Comparison of ENCODE assay signal across 1 cellular context in genomic region chr13:45464687-45465453, GRCh38.
TF ChIP-seq lines count a peak whose summit lies in the region.

A gene with protein sequence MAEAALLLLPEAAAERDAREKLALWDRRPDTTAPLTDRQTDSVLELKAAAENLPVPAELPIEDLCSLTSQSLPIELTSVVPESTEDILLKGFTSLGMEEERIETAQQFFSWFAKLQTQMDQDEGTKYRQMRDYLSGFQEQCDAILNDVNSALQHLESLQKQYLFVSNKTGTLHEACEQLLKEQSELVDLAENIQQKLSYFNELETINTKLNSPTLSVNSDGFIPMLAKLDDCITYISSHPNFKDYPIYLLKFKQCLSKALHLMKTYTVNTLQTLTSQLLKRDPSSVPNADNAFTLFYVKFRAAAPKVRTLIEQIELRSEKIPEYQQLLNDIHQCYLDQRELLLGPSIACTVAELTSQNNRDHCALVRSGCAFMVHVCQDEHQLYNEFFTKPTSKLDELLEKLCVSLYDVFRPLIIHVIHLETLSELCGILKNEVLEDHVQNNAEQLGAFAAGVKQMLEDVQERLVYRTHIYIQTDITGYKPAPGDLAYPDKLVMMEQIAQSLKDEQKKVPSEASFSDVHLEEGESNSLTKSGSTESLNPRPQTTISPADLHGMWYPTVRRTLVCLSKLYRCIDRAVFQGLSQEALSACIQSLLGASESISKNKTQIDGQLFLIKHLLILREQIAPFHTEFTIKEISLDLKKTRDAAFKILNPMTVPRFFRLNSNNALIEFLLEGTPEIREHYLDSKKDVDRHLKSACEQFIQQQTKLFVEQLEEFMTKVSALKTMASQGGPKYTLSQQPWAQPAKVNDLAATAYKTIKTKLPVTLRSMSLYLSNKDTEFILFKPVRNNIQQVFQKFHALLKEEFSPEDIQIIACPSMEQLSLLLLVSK (plus strand): TSS chr13:45464939. CDS start chr13:45465037, 98 bp downstream.

TF ChIP-seq in HepG2, 621 proteins besides CTCF, POLR2A, EP300 and RAD21 (continued from another document and continues in another):
- TF ChIP-seq BORCS8-MEF2B (CRISPR knock-in tag; IDR thresholded peaks at IDR 0.05) (peak; percentile 80; the same call in 1 of the 2 replicates), GABPA (IDR thresholded peaks at IDR 0.05; ENCODE audit: low read depth, low read length) (peak; percentile 95), GABPA (CRISPR knock-in tag; IDR thresholded peaks at IDR 0.05; ENCODE audit: low read depth) (peak; percentile 97), ZNF296 (CRISPR knock-in tag; conservative IDR thresholded peaks at IDR 0.05) (no peak), SNAPC2 (CRISPR knock-in tag; IDR thresholded peaks at IDR 0.05) (no peak), ETV5 (CRISPR knock-in tag; IDR thresholded peaks at IDR 0.05; ENCODE audit: borderline replicate concordance) (peak; percentile 62), GLMP (CRISPR knock-in tag; IDR thresholded peaks at IDR 0.05; ENCODE audit: borderline replicate concordance) (no peak), THAP11 (CRISPR knock-in tag; IDR thresholded peaks at IDR 0.05) (peak; percentile 94), KAT2B (IDR thresholded peaks at IDR 0.05; ENCODE audit: borderline replicate concordance, low read depth, low read length) (no peak), KLF6 (CRISPR knock-in tag; IDR thresholded peaks at IDR 0.05) (peak; percentile 64), NR2C2 (CRISPR knock-in tag; IDR thresholded peaks at IDR 0.05; ENCODE audit: borderline replicate concordance) (peak; percentile 100), DZIP1 (CRISPR knock-in tag; IDR thresholded peaks at IDR 0.05) (peak; percentile 52; the same call in 1 of the 2 replicates), CREM (IDR thresholded peaks at IDR 0.05) (peak; percentile 96), CREM (CRISPR knock-in tag; IDR thresholded peaks at IDR 0.05) (no peak), ZNF83 (CRISPR knock-in tag; IDR thresholded peaks at IDR 0.05; ENCODE audit: borderline replicate concordance) (no peak), ZNF124 (CRISPR knock-in tag; IDR thresholded peaks at IDR 0.05) (peak; percentile 69; the same call in 1 of the 2 replicates), PLSCR1 (CRISPR knock-in tag; IDR thresholded peaks at IDR 0.05; ENCODE audit: borderline replicate concordance) (no peak), SRF (IDR thresholded peaks at IDR 0.05; ENCODE audit: low read depth, low read length) (peak; percentile 79; the same call in 1 of the 2 replicates), ARHGAP35 (CRISPR knock-in tag; IDR thresholded peaks at IDR 0.05; ENCODE audit: borderline replicate concordance) (peak; percentile 88; the same call in 1 of the 2 replicates), FOXJ3 (CRISPR knock-in tag; IDR thresholded peaks at IDR 0.05; ENCODE audit: borderline replicate concordance) (no peak), HDAC2 (CRISPR knock-in tag; IDR thresholded peaks at IDR 0.05) (peak; percentile 63), ATF2 (CRISPR knock-in tag; IDR thresholded peaks at IDR 0.05) (peak; percentile 85; the same call in 1 of the 2 replicates), ZNF770 (CRISPR knock-in tag; IDR thresholded peaks at IDR 0.05) (peak; percentile 64; the same call in 1 of the 2 replicates), FOXM1 (CRISPR knock-in tag; IDR thresholded peaks at IDR 0.05) (no peak), ETV6 (CRISPR knock-in tag; conservative IDR thresholded peaks at IDR 0.05) (peak; percentile 10; the same call in 1 of the 2 replicates), ZNF362 (CRISPR knock-in tag; IDR thresholded peaks at IDR 0.05; ENCODE audit: borderline replicate concordance) (no peak; the same call in 1 of the 2 replicates), ERF (CRISPR knock-in tag; IDR thresholded peaks at IDR 0.05) (peak; percentile 67), ZNF879 (CRISPR knock-in tag; IDR thresholded peaks at IDR 0.05) (peak; percentile 71; the same call in 1 of the 2 replicates), PCBP2 (optimal IDR thresholded peaks at IDR 0.05; ENCODE audit: low read depth, low read length, poor library complexity, severe bottlenecking) (no peak), DRAP1 (CRISPR knock-in tag; IDR thresholded peaks at IDR 0.05) (peak; percentile 88), ATAD3A (CRISPR knock-in tag; IDR thresholded peaks at IDR 0.05) (no peak), FOXO1 (CRISPR knock-in tag; IDR thresholded peaks at IDR 0.05) (0 out of 2 replicates have a peak, but pooled peaks have one; percentile 25), ZNF510 (CRISPR knock-in tag; IDR thresholded peaks at IDR 0.05; ENCODE audit: low read depth) (0 out of 2 replicates have a peak, but pooled peaks have one; percentile 43), SSRP1 (CRISPR knock-in tag; IDR thresholded peaks at IDR 0.05) (0 out of 2 replicates have a peak, but pooled peaks have one; percentile 14), XBP1 (CRISPR knock-in tag; IDR thresholded peaks at IDR 0.05) (peak; percentile 98), RORA (CRISPR knock-in tag; IDR thresholded peaks at IDR 0.05) (no peak), PREB (CRISPR knock-in tag; IDR thresholded peaks at IDR 0.05) (no peak), EEA1 (CRISPR knock-in tag; IDR thresholded peaks at IDR 0.05; ENCODE audit: borderline replicate concordance) (peak; percentile 84), E2F5 (CRISPR knock-in tag; conservative IDR thresholded peaks at IDR 0.05) (no peak), ZFP62 (CRISPR knock-in tag; IDR thresholded peaks at IDR 0.05) (no peak), ZNF678 (CRISPR knock-in tag; IDR thresholded peaks at IDR 0.05) (no peak), MIER3 (CRISPR knock-in tag; IDR thresholded peaks at IDR 0.05; ENCODE audit: borderline replicate concordance) (no peak), MEIS2 (CRISPR knock-in tag; IDR thresholded peaks at IDR 0.05) (no peak; the same call in 1 of the 2 replicates), ATF7 (IDR thresholded peaks at IDR 0.05) (no peak), ATF7 (CRISPR knock-in tag; IDR thresholded peaks at IDR 0.05) (no peak), ZNF205 (CRISPR knock-in tag; IDR thresholded peaks at IDR 0.05) (0 out of 2 replicates have a peak, but pooled peaks have one; percentile 23), KMT2B (CRISPR knock-in tag; IDR thresholded peaks at IDR 0.05) (peak; percentile 94), HES4 (CRISPR knock-in tag; IDR thresholded peaks at IDR 0.05; ENCODE audit: borderline replicate concordance) (no peak), ZNF12 (CRISPR knock-in tag; IDR thresholded peaks at IDR 0.05) (no peak), ZNF589 (CRISPR knock-in tag; conservative IDR thresholded peaks at IDR 0.05) (peak; percentile 30; the same call in 1 of the 2 replicates), ZBTB42 (CRISPR knock-in tag; IDR thresholded peaks at IDR 0.05) (0 out of 2 replicates have a peak, but pooled peaks have one; percentile 28), ZNF468 (CRISPR knock-in tag; IDR thresholded peaks at IDR 0.05) (no peak), ZNF790 (CRISPR knock-in tag; IDR thresholded peaks at IDR 0.05; ENCODE audit: borderline replicate concordance) (no peak), FOSL1 (CRISPR knock-in tag; IDR thresholded peaks at IDR 0.05; ENCODE audit: borderline replicate concordance) (no peak)
- TF ChIP-seq, protein P1, sequence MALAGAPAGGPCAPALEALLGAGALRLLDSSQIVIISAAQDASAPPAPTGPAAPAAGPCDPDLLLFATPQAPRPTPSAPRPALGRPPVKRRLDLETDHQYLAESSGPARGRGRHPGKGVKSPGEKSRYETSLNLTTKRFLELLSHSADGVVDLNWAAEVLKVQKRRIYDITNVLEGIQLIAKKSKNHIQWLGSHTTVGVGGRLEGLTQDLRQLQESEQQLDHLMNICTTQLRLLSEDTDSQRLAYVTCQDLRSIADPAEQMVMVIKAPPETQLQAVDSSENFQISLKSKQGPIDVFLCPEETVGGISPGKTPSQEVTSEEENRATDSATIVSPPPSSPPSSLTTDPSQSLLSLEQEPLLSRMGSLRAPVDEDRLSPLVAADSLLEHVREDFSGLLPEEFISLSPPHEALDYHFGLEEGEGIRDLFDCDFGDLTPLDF (CRISPR knock-in tag; IDR thresholded peaks at IDR 0.05), result peak; percentile 64; the same call in 1 of the 2 replicates
